ENCODE assay signal across 16 cellular contexts in genomic region chr7:156026076-156027002, GRCh38.
DNase-seq lines count a peak whose midpoint lies in the region; ATAC-seq and TF ChIP-seq lines count a peak whose summit lies in the region.
"Had no signal": no experiment of that assay in that cellular context is flagged by ENCODE, and none has a peak within 500 bp of the region (broad histone marks: within the 10 kb centered on the region; RNA-seq: fewer than 3 reads in every experiment).

No MANE protein-coding gene starts in this region.

- intact Hi-C loops in activated CD4-positive, alpha-beta memory T cell treated with anti-CD3 and anti-CD28 coated beads for 36 hours (cut with micrococcal nuclease), result no loop called here
- intact Hi-C loops in stomach (cut with DNase I; ENCODE audit: low total_unique reads), result no loop called here

- H3K27me3 ChIP-seq in stomach, result peaks cover 0 to 22% (median 0%) of the 10 kb centered on the region in 3 donors
- H3K27me3 ChIP-seq: BLaER1 had no signal

- no peak for TF ChIP-seq EP300 in stomach (IDR thresholded peaks at IDR 0.05)

- ATAC-seq in left lobe of liver, result peak; percentile 24
- ATAC-seq in HG03280 (IDR thresholded peaks at IDR 0.05; ENCODE audit: unreplicated experiment), result no peak
- ATAC-seq in GM19324 (IDR thresholded peaks at IDR 0.05; ENCODE audit: low FRiP score, unreplicated experiment), result no peak

- no peaks in the 10 kb centered on the region for H3K36me3 ChIP-seq in stomach
- H3K36me3 ChIP-seq: BLaER1 had no signal

- CTCF ChIA-PET in activated CD4-positive, alpha-beta memory T cell treated with anti-CD3 and anti-CD28 coated beads, Interleukin-2, amount 10 ng/mL, durations not matched to agents 7 days and 5 days (lab: Charles Lee), result no interaction called here
- CTCF ChIA-PET in activated CD4-positive, alpha-beta memory T cell treated with anti-CD3 and anti-CD28 coated beads for 36 hours (lab: Charles Lee), result no interaction called here

- TF ChIP-seq POLR2A in stomach (IDR thresholded peaks at IDR 0.05), result no peak

- H3K27me3 Mint-ChIP-seq in activated CD4-positive, alpha-beta memory T cell treated with anti-CD3 and anti-CD28 coated beads, Interleukin-2, amount 10 ng/mL, durations not matched to agents 7 days and 5 days, result no peaks in the 10 kb centered on the region
- H3K27me3 Mint-ChIP-seq in activated CD4-positive, alpha-beta memory T cell treated with anti-CD3 and anti-CD28 coated beads for 36 hours, result peaks cover 3% of the 10 kb centered on the region

- TF ChIP-seq CTCF in stomach (IDR thresholded peaks at IDR 0.05), result no peak

- POLR2A ChIA-PET in activated CD4-positive, alpha-beta memory T cell treated with anti-CD3 and anti-CD28 coated beads, Interleukin-2, amount 10 ng/mL, durations not matched to agents 7 days and 5 days (lab: Charles Lee), result no interaction called here
- POLR2A ChIA-PET in activated CD4-positive, alpha-beta memory T cell treated with anti-CD3 and anti-CD28 coated beads for 36 hours (lab: Charles Lee), result no interaction called here

- H3K4me1 Mint-ChIP-seq in activated CD4-positive, alpha-beta memory T cell treated with anti-CD3 and anti-CD28 coated beads, Interleukin-2, amount 10 ng/mL, durations not matched to agents 7 days and 5 days, result no peaks in the 10 kb centered on the region
- H3K4me1 Mint-ChIP-seq in activated CD4-positive, alpha-beta memory T cell treated with anti-CD3 and anti-CD28 coated beads for 36 hours (ENCODE audit: low read depth), result no peaks in the 10 kb centered on the region

- no peak overlapping the region for H3K27ac Mint-ChIP-seq in activated CD4-positive, alpha-beta memory T cell treated with anti-CD3 and anti-CD28 coated beads, Interleukin-2, amount 10 ng/mL, durations not matched to agents 7 days and 5 days
- H3K27ac Mint-ChIP-seq in activated CD4-positive, alpha-beta memory T cell treated with anti-CD3 and anti-CD28 coated beads for 36 hours, result no peak overlapping the region

- H3K9me3 Mint-ChIP-seq in activated CD4-positive, alpha-beta memory T cell treated with anti-CD3 and anti-CD28 coated beads, Interleukin-2, amount 10 ng/mL, durations not matched to agents 7 days and 5 days, result no peaks in the 10 kb centered on the region
- no peaks in the 10 kb centered on the region for H3K9me3 Mint-ChIP-seq in activated CD4-positive, alpha-beta memory T cell treated with anti-CD3 and anti-CD28 coated beads for 36 hours

- no peaks in the 10 kb centered on the region for H3K9me3 ChIP-seq in stomach
- H3K9me3 ChIP-seq: BLaER1 had no signal

- no peak overlapping the region for H3K27ac ChIP-seq in stomach
- H3K27ac ChIP-seq: BLaER1 had no signal

- H3K4me3 Mint-ChIP-seq in activated CD4-positive, alpha-beta memory T cell treated with anti-CD3 and anti-CD28 coated beads, Interleukin-2, amount 10 ng/mL, durations not matched to agents 7 days and 5 days, result no peak overlapping the region
- H3K4me3 Mint-ChIP-seq in activated CD4-positive, alpha-beta memory T cell treated with anti-CD3 and anti-CD28 coated beads for 36 hours, result no peak overlapping the region

- DNase-seq in activated CD4-positive, alpha-beta memory T cell treated with anti-CD3 and anti-CD28 coated beads, Interleukin-2, amount 10 ng/mL, durations not matched to agents 7 days and 5 days, result peak; percentile 9
- DNase-seq in activated CD4-positive, alpha-beta memory T cell treated with anti-CD3 and anti-CD28 coated beads for 36 hours, result no peak
- DNase-seq in G401 (ENCODE audit: low spot score) (peak; percentile 1), left lobe of liver (ENCODE audit: low spot score) (no peak), stomach (peak; percentile 27)
- DNase-seq: 8988T, AML-193, Calu3, DMS153, DMS79 treated with DMSO at 0.1 percent for 48 hours, EL, GDM1, HCEC 1CT had no signal

- in situ Hi-C loops in G401 (cut with HindIII; ENCODE audit: low sequenced_read_pairs), result no loop called here

- H3K4me3 ChIP-seq in stomach, result no peak overlapping the region
- H3K4me3 ChIP-seq: BLaER1 had no signal

- no peaks in the 10 kb centered on the region for H3K4me1 ChIP-seq in stomach

- 75 to 84% (median 78%) methylated on average over 22 of the region's 22 CpGs for WGBS in stomach, 5 donors

- H3K36me3 Mint-ChIP-seq in activated CD4-positive, alpha-beta memory T cell treated with anti-CD3 and anti-CD28 coated beads, Interleukin-2, amount 10 ng/mL, durations not matched to agents 7 days and 5 days (ENCODE audit: low read depth), result no peaks in the 10 kb centered on the region
- H3K36me3 Mint-ChIP-seq in activated CD4-positive, alpha-beta memory T cell treated with anti-CD3 and anti-CD28 coated beads for 36 hours, result no peaks in the 10 kb centered on the region

Comparison
In these comparisons a context has a peak if more than half of its experiments do, and no peak if none do; other contexts are left out.
1. DNase-seq: peak in activated CD4-positive, alpha-beta memory T cell treated with anti-CD3 and anti-CD28 coated beads, Interleukin-2, amount 10 ng/mL, durations not matched to agents 7 days and 5 days (single experiment), G401 (single experiment) and stomach (single experiment); none in activated CD4-positive, alpha-beta memory T cell treated with anti-CD3 and anti-CD28 coated beads for 36 hours (single experiment) and left lobe of liver (single experiment).